Comparison of ENCODE assay signal across 8 cellular contexts in genomic region chr17:28552201-28552999, GRCh38. TPM values are rescaled to one million over a fixed set of nuclear protein-coding genes. Genes with fewer than 3 reads are reported as not detected.
DNase-seq lines count a peak whose midpoint lies in the region; ATAC-seq and TF ChIP-seq lines count a peak whose summit lies in the region.

Gene UNC119, minus strand, starts transcription at chr17:28552624. Its CDS starts 67 bp downstream, at chr17:28552557.

- H3K9me3 Mint-ChIP-seq in CD4-positive, alpha-beta T cell = no peaks in the 10 kb centered on the region
- no peaks in the 10 kb centered on the region for H3K9me3 Mint-ChIP-seq in activated naive CD4-positive, alpha-beta T cell treated with anti-CD3 and anti-CD28 coated beads for 36 hours

- peaks cover 45% of the 10 kb centered on the region for H3K36me3 ChIP-seq in SJSA1

- H3K36me3 Mint-ChIP-seq in CD4-positive, alpha-beta T cell (ENCODE audit: low read depth) = peaks cover 60% of the 10 kb centered on the region
- peaks cover 22% of the 10 kb centered on the region for H3K36me3 Mint-ChIP-seq in activated naive CD4-positive, alpha-beta T cell treated with anti-CD3 and anti-CD28 coated beads for 36 hours (ENCODE audit: low read depth)

- POLR2A ChIA-PET in CD4-positive, alpha-beta T cell (lab: Charles Lee) = interaction anchor here (1.3 to 7.4 kb wide), 3 partner anchors 19 to 92 kb away, joined by 4 to 63 read pairs (median 5); partner anchors contain the start of genes ALDOC, BLTP2 and PIGS

- intact Hi-C loops in CD4-positive, alpha-beta T cell (cut with DNase I, micrococcal nuclease) = loop anchor here (1.0 to 2.0 kb wide), 3 partner anchors 19 to 24 kb away; partner anchors contain the start of genes ALDOC (in 2 of the 2) and PIGS (in 1 of the 2)
- intact Hi-C loops in activated naive CD4-positive, alpha-beta T cell treated with anti-CD3 and anti-CD28 coated beads for 36 hours (cut with micrococcal nuclease) = loop anchor here (1.0 to 5.0 kb wide), 3 partner anchors 25 to 235 kb away; partner anchors contain the start of genes POLDIP2 and TMEM97

- peak within 1 kb of the TSS; percentile 94 for H3K4me3 Mint-ChIP-seq in CD4-positive, alpha-beta T cell
- H3K4me3 Mint-ChIP-seq in activated naive CD4-positive, alpha-beta T cell treated with anti-CD3 and anti-CD28 coated beads for 36 hours = peak within 1 kb of the TSS; percentile 90

- no peaks in the 10 kb centered on the region for H3K9me3 ChIP-seq in CD4-positive, alpha-beta T cell (ENCODE audit: control insufficient read depth, low read length)
- H3K9me3 ChIP-seq in SJSA1 (replicated peaks) = no peaks in the 10 kb centered on the region

- no peak for TF ChIP-seq CTCF in CD4-positive, alpha-beta T cell (IDR thresholded peaks at IDR 0.05)

- DNase-seq in CD4-positive, alpha-beta T cell = peak; percentile 62 to 83 (median 74)
- DNase-seq in Jurkat, Clone E6-1 (ENCODE audit: low read depth, low spot score) = peak; percentile 53
- DNase-seq in SJSA1 (ENCODE audit: low read depth in 1 of 2, low spot score in 2 of 2) (peak; percentile 68 to 69), globus pallidus (ENCODE audit: low spot score) (peak; percentile 54), occipital lobe (lab: John Stamatoyannopoulos, UW) (peak; percentile 52), superior temporal gyrus (ENCODE audit: extremely low spot score) (peak; percentile 51)
- peak; percentile 83 for DNase-seq in activated naive CD4-positive, alpha-beta T cell treated with anti-CD3 and anti-CD28 coated beads for 36 hours

- peak within 1 kb of the TSS; percentile 76 for H3K27ac ChIP-seq in CD4-positive, alpha-beta T cell (ENCODE audit: low read depth, low read length)
- no peak within 1 kb of the TSS for H3K27ac ChIP-seq in SJSA1

- H3K27me3 ChIP-seq in CD4-positive, alpha-beta T cell (ENCODE audit: control insufficient read depth, insufficient read depth, low read length) = no peaks in the 10 kb centered on the region
- H3K27me3 ChIP-seq in SJSA1 (replicated peaks) = no peaks in the 10 kb centered on the region

- H3K27ac Mint-ChIP-seq in CD4-positive, alpha-beta T cell = peak within 1 kb of the TSS; percentile 93
- H3K27ac Mint-ChIP-seq in activated naive CD4-positive, alpha-beta T cell treated with anti-CD3 and anti-CD28 coated beads for 36 hours = peak within 1 kb of the TSS; percentile 52

- H3K27me3 Mint-ChIP-seq in CD4-positive, alpha-beta T cell = no peaks in the 10 kb centered on the region
- H3K27me3 Mint-ChIP-seq in activated naive CD4-positive, alpha-beta T cell treated with anti-CD3 and anti-CD28 coated beads for 36 hours (ENCODE audit: low read depth) = no peaks in the 10 kb centered on the region

- peaks cover 53% of the 10 kb centered on the region for H3K4me1 Mint-ChIP-seq in CD4-positive, alpha-beta T cell (ENCODE audit: low read depth)
- peaks cover 45% of the 10 kb centered on the region for H3K4me1 Mint-ChIP-seq in activated naive CD4-positive, alpha-beta T cell treated with anti-CD3 and anti-CD28 coated beads for 36 hours (ENCODE audit: low read depth)

- peaks cover 8% of the 10 kb centered on the region for H3K4me1 ChIP-seq in SJSA1 (replicated peaks)

- H3K4me3 ChIP-seq in Jurkat, Clone E6-1 (ENCODE audit: low read length) = peak within 1 kb of the TSS; percentile 60
- H3K4me3 ChIP-seq in SJSA1 = peak within 1 kb of the TSS; percentile 95

- peak; percentile 68 for ATAC-seq in CD4-positive, alpha-beta T cell (ENCODE audit: poor library complexity)
- peak; percentile 67 for ATAC-seq in GM19463 (IDR thresholded peaks at IDR 0.05; ENCODE audit: unreplicated experiment)

- CTCF ChIA-PET in CD4-positive, alpha-beta T cell (lab: Charles Lee) = interaction anchor here (0.6 to 0.9 kb wide), 3 partner anchors 11 to 844 kb away, joined by 3 to 4 read pairs (median 3); no protein-coding TSS in a partner anchor
- CTCF ChIA-PET in activated naive CD4-positive, alpha-beta T cell treated with anti-CD3 and anti-CD28 coated beads for 36 hours (lab: Charles Lee) = interaction anchor here (0.5 to 6.7 kb wide), 4 partner anchors 10 to 58 kb away, joined by 3 to 51 read pairs (median 4); no protein-coding TSS in a partner anchor

RNA-seq across cellular contexts. Expression of gene UNC119, which starts in this region (rescaled TPM):
- total RNA-seq in CD4-positive, alpha-beta T cell = 10 to 100 TPM; 77.1 to 83.9 TPM
- polyA plus RNA-seq in Jurkat, Clone E6-1 (2012; ENCODE audit: insufficient read depth, insufficient read length) = 25.0 TPM
- 19.7 and 27.2 TPM in 2 replicates for total RNA-seq in SJSA1 (2014; rRNA removed; shearing (Covaris generic))
- total RNA-seq in activated naive CD4-positive, alpha-beta T cell treated with anti-CD3 and anti-CD28 coated beads for 36 hours = 10 to 100 TPM; 48.6 to 50.3 TPM
- 31.5 TPM for total RNA-seq in occipital lobe
